ENCODE assay signal across 1 cellular context in genomic region chr17:62787358-62787757, GRCh38.
TF ChIP-seq lines count a peak whose summit lies in the region.

No MANE protein-coding gene starts in this region.

TF ChIP-seq in SK-N-SH, 30 proteins besides CTCF, POLR2A, EP300 and RAD21 (continued from another document):
- TF ChIP-seq, protein P1, sequence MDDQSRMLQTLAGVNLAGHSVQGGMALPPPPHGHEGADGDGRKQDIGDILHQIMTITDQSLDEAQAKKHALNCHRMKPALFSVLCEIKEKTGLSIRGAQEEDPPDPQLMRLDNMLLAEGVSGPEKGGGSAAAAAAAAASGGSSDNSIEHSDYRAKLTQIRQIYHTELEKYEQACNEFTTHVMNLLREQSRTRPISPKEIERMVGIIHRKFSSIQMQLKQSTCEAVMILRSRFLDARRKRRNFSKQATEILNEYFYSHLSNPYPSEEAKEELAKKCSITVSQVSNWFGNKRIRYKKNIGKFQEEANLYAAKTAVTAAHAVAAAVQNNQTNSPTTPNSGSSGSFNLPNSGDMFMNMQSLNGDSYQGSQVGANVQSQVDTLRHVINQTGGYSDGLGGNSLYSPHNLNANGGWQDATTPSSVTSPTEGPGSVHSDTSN (IDR thresholded peaks at IDR 0.05): peak; percentile 84
- TF ChIP-seq YY1 (IDR thresholded peaks at IDR 0.05; ENCODE audit: low read depth) (peak; percentile 47; the same call in 1 of the 2 replicates), TCF12 (IDR thresholded peaks at IDR 0.05) (peak; percentile 96), MXI1 (IDR thresholded peaks at IDR 0.05; ENCODE audit: low read depth, low read length) (no peak), SIN3A (IDR thresholded peaks at IDR 0.05; ENCODE audit: borderline replicate concordance, low read depth, low read length) (no peak), REST (IDR thresholded peaks at IDR 0.05; ENCODE audit: low read depth, low read length) (no peak), FOSL2 (IDR thresholded peaks at IDR 0.05; ENCODE audit: borderline replicate concordance, low read depth) (peak; percentile 90), RCOR1 (IDR thresholded peaks at IDR 0.05; ENCODE audit: low read length) (no peak), CHD2 (IDR thresholded peaks at IDR 0.05; ENCODE audit: low read length, partially characterized antibody) (no peak), POLR2AphosphoS5 (IDR thresholded peaks at IDR 0.05; ENCODE audit: low read depth, low read length) (peak; percentile 62; the same call in 1 of the 2 replicates)
- TF ChIP-seq, protein P2, sequence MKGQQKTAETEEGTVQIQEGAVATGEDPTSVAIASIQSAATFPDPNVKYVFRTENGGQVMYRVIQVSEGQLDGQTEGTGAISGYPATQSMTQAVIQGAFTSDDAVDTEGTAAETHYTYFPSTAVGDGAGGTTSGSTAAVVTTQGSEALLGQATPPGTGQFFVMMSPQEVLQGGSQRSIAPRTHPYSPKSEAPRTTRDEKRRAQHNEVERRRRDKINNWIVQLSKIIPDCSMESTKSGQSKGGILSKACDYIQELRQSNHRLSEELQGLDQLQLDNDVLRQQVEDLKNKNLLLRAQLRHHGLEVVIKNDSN (IDR thresholded peaks at IDR 0.05; ENCODE audit: borderline replicate concordance, low read depth): no peak
TF ChIP-seq in SK-N-SH: peak in this region for 12.
